ENCODE assay signal across 11 cellular contexts in the genomic region with DNA sequence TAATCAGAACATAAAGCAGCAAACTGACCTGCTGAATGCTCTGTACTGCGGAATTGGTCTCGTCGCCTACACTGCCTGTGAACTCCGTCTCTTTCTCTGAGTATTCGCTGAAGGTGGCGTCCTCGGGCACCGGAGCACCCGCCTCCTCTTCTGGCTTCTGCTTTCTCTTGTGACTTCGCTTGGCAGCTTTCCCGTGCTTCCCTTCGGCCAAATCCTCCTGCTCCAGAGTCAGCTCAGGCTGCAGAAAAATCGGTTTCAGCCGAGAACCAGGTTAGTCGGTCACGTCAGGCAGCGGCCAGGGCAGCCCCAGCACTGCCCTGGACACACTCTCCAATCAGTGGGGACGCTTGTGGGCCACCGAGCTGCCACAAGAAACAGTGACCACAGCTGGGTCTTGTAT. TPM values are rescaled to one million over a fixed set of nuclear protein-coding genes. Genes with fewer than 3 reads are reported as not detected.
DNase-seq lines count a peak whose midpoint lies in the region; ATAC-seq and TF ChIP-seq lines count a peak whose summit lies in the region.
"Had no signal": no experiment of that assay in that cellular context is flagged by ENCODE, and none has a peak within 500 bp of the region (broad histone marks: within the 10 kb centered on the region; RNA-seq: fewer than 3 reads in every experiment).

No MANE protein-coding gene starts in this region.

- H3K36me3 ChIP-seq in fibroblast of lung (ENCODE audit: control insufficient read depth, insufficient read depth, low read length) (peaks cover 11% of the 10 kb centered on the region), aorta (ENCODE audit: control insufficient read depth in 1 of 2, insufficient read depth in 2 of 2, low read length in 1 of 2) (peaks cover 0 to 1% of the 10 kb centered on the region in 2 donors), esophagus muscularis mucosa (peaks cover 33 to 60% (median 44%) of the 10 kb centered on the region in 4 donors)

- H3K9me3 Mint-ChIP-seq in activated naive CD4-positive, alpha-beta T cell treated with anti-CD3 and anti-CD28 coated beads for 36 hours, result no peaks in the 10 kb centered on the region
- H3K9me3 Mint-ChIP-seq in activated naive CD4-positive, alpha-beta T cell treated with anti-CD3 and anti-CD28 coated beads, Interleukin-2, amount 50 U/mL, for 72 hours, result peaks cover 6 to 11% of the 10 kb centered on the region in 2 donors

- peaks cover 29% of the 10 kb centered on the region for H3K36me3 Mint-ChIP-seq in activated naive CD4-positive, alpha-beta T cell treated with anti-CD3 and anti-CD28 coated beads for 36 hours (ENCODE audit: low read depth)
- H3K36me3 Mint-ChIP-seq in activated naive CD4-positive, alpha-beta T cell treated with anti-CD3 and anti-CD28 coated beads, Interleukin-2, amount 50 U/mL, for 72 hours, result peaks cover 8 to 11% of the 10 kb centered on the region in 2 donors

- H3K79me2 ChIP-seq in fibroblast of lung (ENCODE audit: control insufficient read depth, insufficient read depth, low read length), result no peaks in the 10 kb centered on the region

- TF ChIP-seq CTCF in fibroblast of lung (conservative IDR thresholded peaks at IDR 0.05 in 1 of 2, IDR thresholded peaks at IDR 0.05 in 1 of 2; ENCODE audit: low read depth in 1 of 2, low read length in 2 of 2), result no peak
- TF ChIP-seq CTCF in esophagus muscularis mucosa (IDR thresholded peaks at IDR 0.05), result no peak

- intact Hi-C loops in activated naive CD4-positive, alpha-beta T cell treated with anti-CD3 and anti-CD28 coated beads for 36 hours (cut with micrococcal nuclease), result no loop called here
- intact Hi-C loops in aorta (cut with DNase I) (loop anchor here in 1 of 2 donors (10.0 kb wide), 1 partner anchor 62 kb away; no protein-coding TSS in a partner anchor), esophagus muscularis mucosa (cut with DNase I) (no loop called here)

- no peak for DNase-seq in activated naive CD4-positive, alpha-beta T cell treated with anti-CD3 and anti-CD28 coated beads for 36 hours
- DNase-seq in activated naive CD4-positive, alpha-beta T cell treated with anti-CD3 and anti-CD28 coated beads, Interleukin-2, amount 50 U/mL, for 72 hours (ENCODE audit: low spot score in 2 of 2), result no peak
- DNase-seq in fibroblast of lung (ENCODE audit: low read depth in 2 of 2), result peak; percentile 50
- peak; percentile 69 for DNase-seq in mucosa of gallbladder (ENCODE audit: low spot score)
- DNase-seq in aorta, result peak; percentile 85 to 88
- no peak for DNase-seq in GF-D8 (lab: John Stamatoyannopoulos, UW)
- DNase-seq in esophagus muscularis mucosa (ENCODE audit: extremely low spot score), result no peak
- DNase-seq: NCI-H1048 had no signal

- TF ChIP-seq POLR2A in esophagus muscularis mucosa (IDR thresholded peaks at IDR 0.05; ENCODE audit: low read depth), result no peak

- no peaks in the 10 kb centered on the region for H3K27me3 Mint-ChIP-seq in activated naive CD4-positive, alpha-beta T cell treated with anti-CD3 and anti-CD28 coated beads for 36 hours (ENCODE audit: low read depth)

- H3K4me1 ChIP-seq in fibroblast of lung (ENCODE audit: control insufficient read depth, extremely low read depth, insufficient read depth, low read length) (peaks cover 4% of the 10 kb centered on the region), aorta (ENCODE audit: control insufficient read depth in 1 of 2, insufficient read depth in 2 of 2, low read length in 2 of 2) (no peaks in the 10 kb centered on the region), esophagus muscularis mucosa (peaks cover 6 to 14% (median 13%) of the 10 kb centered on the region in 4 donors)

- 26% methylated on average over 19 of the region's 19 CpGs for whole genome bisulfite sequencing in aorta, 2 donors
- 77% methylated on average over 19 of the region's 19 CpGs for WGBS in esophagus muscularis mucosa

- H3K27ac Mint-ChIP-seq in activated naive CD4-positive, alpha-beta T cell treated with anti-CD3 and anti-CD28 coated beads for 36 hours, result peak overlapping the region; percentile 24
- H3K27ac Mint-ChIP-seq in activated naive CD4-positive, alpha-beta T cell treated with anti-CD3 and anti-CD28 coated beads, Interleukin-2, amount 50 U/mL, for 72 hours, result no peak overlapping the region

- H3K9ac ChIP-seq in fibroblast of lung (ENCODE audit: insufficient read depth, low read length), result no peak overlapping the region

- H3K4me3 ChIP-seq in fibroblast of lung (replicated peaks in 1 of 4; ENCODE audit: control extremely low read depth in 1 of 4, insufficient read depth in 1 of 4, low read depth in 3 of 4, low read length in 4 of 4) (no peak overlapping the region), aorta (ENCODE audit: low read length in 2 of 2) (no peak overlapping the region), esophagus muscularis mucosa (peak overlapping the region in 2 of 4 donors; percentile 16 to 22)

- H3K4me1 Mint-ChIP-seq in activated naive CD4-positive, alpha-beta T cell treated with anti-CD3 and anti-CD28 coated beads for 36 hours (ENCODE audit: low read depth), result no peaks in the 10 kb centered on the region

- H2AFZ ChIP-seq in fibroblast of lung (ENCODE audit: low read length), result peak overlapping the region; percentile 34

- H3K4me3 Mint-ChIP-seq in activated naive CD4-positive, alpha-beta T cell treated with anti-CD3 and anti-CD28 coated beads for 36 hours, result no peak overlapping the region

- H3K9me3 ChIP-seq in fibroblast of lung (ENCODE audit: control insufficient read depth, insufficient read depth, low read depth, low read length), result no peaks in the 10 kb centered on the region
- no peaks in the 10 kb centered on the region for H3K9me3 ChIP-seq in aorta (ENCODE audit: control insufficient read depth, low read length)
- H3K9me3 ChIP-seq in esophagus muscularis mucosa, result no peaks in the 10 kb centered on the region

- CTCF ChIA-PET in activated naive CD4-positive, alpha-beta T cell treated with anti-CD3 and anti-CD28 coated beads for 36 hours (lab: Charles Lee), result interaction anchor here (0.7 kb wide), 1 partner anchor 169 kb away, joined by 5 read pairs; no protein-coding TSS in a partner anchor

- no peaks in the 10 kb centered on the region for H3K27me3 ChIP-seq in fibroblast of lung (ENCODE audit: control insufficient read depth, insufficient read depth, low read length)
- no peaks in the 10 kb centered on the region for H3K27me3 ChIP-seq in aorta (ENCODE audit: control insufficient read depth in 1 of 2, insufficient read depth in 2 of 2, low read length in 1 of 2)
- no peaks in the 10 kb centered on the region for H3K27me3 ChIP-seq in esophagus muscularis mucosa

- no peak overlapping the region for H3K27ac ChIP-seq in fibroblast of lung (ENCODE audit: insufficient read depth, low read length)
- H3K27ac ChIP-seq in aorta (ENCODE audit: low read depth in 1 of 2, low read length in 2 of 2), result no peak overlapping the region
- H3K27ac ChIP-seq in esophagus muscularis mucosa (replicated peaks in 1 of 4), result no peak overlapping the region
- H3K27ac ChIP-seq: epithelial cell of prostate had no signal

- H4K20me1 ChIP-seq in fibroblast of lung (ENCODE audit: control insufficient read depth, extremely low read depth, insufficient read depth, low read length), result no peaks in the 10 kb centered on the region

- peak overlapping the region; percentile 54 for H3K4me2 ChIP-seq in fibroblast of lung (ENCODE audit: extremely low read depth, insufficient read depth, low read length)

- no peak for TF ChIP-seq EP300 in esophagus muscularis mucosa (IDR thresholded peaks at IDR 0.05)

- ATAC-seq in activated naive CD4-positive, alpha-beta T cell treated with anti-CD3 and anti-CD28 coated beads, Interleukin-2, amount 50 U/mL, for 72 hours, result no peak
- ATAC-seq in aorta (ENCODE audit: low FRiP score), result peak; percentile 58
- no peak for ATAC-seq in HG02798 (IDR thresholded peaks at IDR 0.05; ENCODE audit: poor library complexity, unreplicated experiment)

RNA-seq across cellular contexts. Expression of a gene that starts 35.8 kb away (rescaled TPM):
- total RNA-seq in activated naive CD4-positive, alpha-beta T cell treated with anti-CD3 and anti-CD28 coated beads for 36 hours, result under 1 TPM; 0.33 to 0.49 TPM
- 1 to 10 TPM in 1 of 2 donors, under 1 TPM in 1; 0.52 to 1.3 TPM for total RNA-seq in activated naive CD4-positive, alpha-beta T cell treated with anti-CD3 and anti-CD28 coated beads, Interleukin-2, amount 50 U/mL, for 72 hours
- total RNA-seq in fibroblast of lung (under 0.01 TPM in 2 replicates), mucosa of gallbladder (56.6 TPM), aorta (1 to 10 TPM; 3.0 to 3.6 TPM), esophagus muscularis mucosa (1 to 10 TPM in 2 of 4 donors, under 1 TPM in 2; 0.91 to 1.7 (median 1.1) TPM)
- polyA plus RNA-seq in fibroblast of lung (0.01 TPM in 1 of 2 replicates, not detected in the other), aorta (1 to 10 TPM; 7.5 to 8.9 TPM)
- 0.03 TPM in 1 of 2 replicates, not detected in the other for polyA plus RNA-seq in fibroblast of lung (2012)
- polyA minus RNA-seq in fibroblast of lung (ENCODE audit: low replicate concordance), result not detected in 2 replicates
- total RNA-seq: T-helper 1 cell treated with Interleukin-12 subunit alpha and Interleukin-12 subunit beta and Interleukin-4 antibody, amounts not matched to agents 30 ng/mL and 1 ng/mL, for 36 hours had no signal

Comparison
In these comparisons a context has a peak if more than half of its experiments do, and no peak if none do; other contexts are left out.
1. DNase-seq: peak in fibroblast of lung (2 of 2), mucosa of gallbladder (single experiment) and aorta (2 of 2); none in activated naive CD4-positive, alpha-beta T cell treated with anti-CD3 and anti-CD28 coated beads for 36 hours (single experiment), activated naive CD4-positive, alpha-beta T cell treated with anti-CD3 and anti-CD28 coated beads, Interleukin-2, amount 50 U/mL, for 72 hours (0 of 2), GF-D8 (single experiment) and esophagus muscularis mucosa (single experiment).
2. RNA of a gene that starts 35.8 kb away (total RNA-seq): 56.6 TPM in mucosa of gallbladder (single experiment); 3.0 to 3.6 TPM in aorta, 0.52 to 1.3 TPM in activated naive CD4-positive, alpha-beta T cell treated with anti-CD3 and anti-CD28 coated beads, Interleukin-2, amount 50 U/mL, for 72 hours, 0.91 to 1.7 TPM in esophagus muscularis mucosa, 0.33 to 0.49 TPM in activated naive CD4-positive, alpha-beta T cell treated with anti-CD3 and anti-CD28 coated beads for 36 hours and under 0.01 TPM in fibroblast of lung; every median in the first group is over 10 times any median in the second.